1 cellular context compared by ENCODE assay signal in the genomic region with DNA sequence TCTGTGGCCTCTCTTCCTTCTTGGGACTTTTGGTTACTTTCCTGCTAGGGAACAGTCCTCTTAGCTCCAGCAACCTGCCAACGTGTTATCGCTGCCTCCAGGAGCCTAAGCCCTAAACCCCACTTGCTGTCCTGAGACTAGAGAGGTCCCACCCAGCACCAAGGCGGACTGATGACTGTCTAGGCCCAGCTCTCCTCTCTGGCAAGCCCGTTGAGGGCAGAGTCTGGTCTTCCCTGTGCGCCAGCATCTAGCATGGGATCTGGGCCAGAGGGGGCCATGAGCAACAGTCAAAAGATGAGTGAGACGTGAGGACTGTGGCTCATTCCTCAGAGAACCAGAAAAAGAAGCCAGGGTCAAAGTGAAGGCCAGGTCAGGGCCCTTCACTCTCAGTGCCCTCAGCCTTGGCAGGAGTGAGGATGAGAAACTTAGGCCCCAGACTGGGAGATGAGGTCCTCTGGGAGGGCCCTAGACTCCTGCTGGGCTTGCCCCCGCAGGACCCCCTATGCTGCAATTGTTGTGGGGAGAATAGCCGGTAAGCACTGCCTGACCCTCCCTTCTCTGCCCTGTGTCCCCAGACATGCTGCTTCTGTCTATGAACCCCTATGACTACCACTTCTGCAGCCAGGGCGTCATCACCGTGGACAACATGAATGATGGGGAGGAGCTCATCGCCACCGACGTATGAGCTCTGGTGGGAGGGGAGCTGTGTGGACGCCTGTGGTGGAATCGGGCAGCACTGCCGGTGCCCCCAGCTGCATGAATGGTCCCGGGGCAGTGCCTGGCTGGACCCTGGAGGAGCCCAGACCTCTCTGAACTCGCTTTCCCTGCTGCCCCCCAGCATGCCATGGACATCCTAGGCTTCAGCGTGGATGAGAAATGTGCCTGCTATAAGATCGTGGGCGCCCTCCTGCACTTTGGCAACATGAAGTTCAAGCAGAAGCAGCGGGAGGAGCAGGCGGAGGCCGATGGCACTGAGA.
TF ChIP-seq lines count a peak whose summit lies in the region.

No MANE protein-coding gene starts in this region.

TF ChIP-seq in H1, 55 proteins besides CTCF, POLR2A, EP300 and RAD21:
- TF ChIP-seq NANOG (IDR thresholded peaks at IDR 0.05; ENCODE audit: insufficient read depth, low read depth, low read length, poor library complexity, severe bottlenecking) (no peak), GTF2F1 (IDR thresholded peaks at IDR 0.05; ENCODE audit: borderline replicate concordance, low read depth, low read length) (no peak), JUND (IDR thresholded peaks at IDR 0.05; ENCODE audit: low read length) (no peak), CHD7 (IDR thresholded peaks at IDR 0.05; ENCODE audit: insufficient replicate concordance, low read length) (no peak), RXRA (IDR thresholded peaks at IDR 0.05; ENCODE audit: insufficient read depth, low read depth, low read length) (no peak), BRCA1 (IDR thresholded peaks at IDR 0.05; ENCODE audit: low read depth, low read length) (no peak), SIRT6 (IDR thresholded peaks at IDR 0.05; ENCODE audit: low read length) (no peak), CHD1 (IDR thresholded peaks at IDR 0.05; ENCODE audit: low read depth, low read length) (no peak), HDAC2 (IDR thresholded peaks at IDR 0.05; ENCODE audit: borderline replicate concordance in 1 of 2, low read depth in 2 of 2, low read length in 2 of 2) (no peak)
